ENCODE assay signal across 20 cellular contexts in genomic region chr15:63083046-63083445, GRCh38. TPM values are rescaled to one million over a fixed set of nuclear protein-coding genes. Genes with fewer than 3 reads are reported as not detected.
DNase-seq lines count a peak whose midpoint lies in the region; ATAC-seq and TF ChIP-seq lines count a peak whose summit lies in the region.
"Had no signal": no experiment of that assay in that cellular context is flagged by ENCODE, and none has a peak within 500 bp of the region (broad histone marks: within the 10 kb centered on the region; RNA-seq: fewer than 3 reads in every experiment).

No MANE protein-coding gene starts in this region.

- H2BK15ac ChIP-seq in H9 (ENCODE audit: low read depth, low read length): no peak overlapping the region

- DNase-seq in H9 (peak; percentile 47), amniotic epithelial cell (ENCODE audit: low read depth) (peak; percentile 53), trophoblast cell (peak; percentile 43 to 53), dorsolateral prefrontal cortex (no peak)
- no peak for DNase-seq in stimulated activated CD4-positive, alpha-beta T cell treated with anti-CD3 and anti-CD28 coated beads, Interleukin-4, amount 100 ng/mL, for 4 hours
- DNase-seq in CD8-positive, alpha-beta T cell: no peak
- DNase-seq: activated naive CD8-positive, alpha-beta T cell treated with anti-CD3 and anti-CD28 coated beads for 36 hours; CD4-positive, alpha-beta memory T cell; effector CD8-positive, alpha-beta T cell; esophagus squamous epithelium; GM23248; Kasumi-1; NCI-H1092; NCI-H2029; stimulated activated naive B cell treated with anti-CD40 and anti-IgM and Interleukin-4, amounts not matched to agents 10 μg/mL and 1 μg/mL and 100 μg/mL, for 72 hours; thyroid gland had no signal

- peaks cover 64 to 66% of the 10 kb centered on the region in 2 experiments for H3K4me1 Mint-ChIP-seq in H9
- H3K4me1 Mint-ChIP-seq in CD8-positive, alpha-beta T cell (ENCODE audit: low read depth): no peaks in the 10 kb centered on the region
- H3K4me1 Mint-ChIP-seq: activated naive CD8-positive, alpha-beta T cell treated with anti-CD3 and anti-CD28 coated beads for 36 hours; CD4-positive, alpha-beta memory T cell; stimulated activated naive B cell treated with anti-CD40 and anti-IgM and Interleukin-4, amounts not matched to agents 10 μg/mL and 1 μg/mL and 100 μg/mL, for 72 hours had no signal

- TF ChIP-seq CTCF in H9 (conservative IDR thresholded peaks at IDR 0.05) (no peak), dorsolateral prefrontal cortex (IDR thresholded peaks at IDR 0.05 in 54 of 56, conservative IDR thresholded peaks at IDR 0.05 in 2 of 56; ENCODE audit: low read depth in 1 of 56, partially characterized antibody in 56 of 56) (no peak)
- no peak for TF ChIP-seq CTCF in CD8-positive, alpha-beta T cell (IDR thresholded peaks at IDR 0.05)

- no peaks in the 10 kb centered on the region for H3K9me3 ChIP-seq in H9 (ENCODE audit: control insufficient read depth, low read depth, low read length)
- H3K9me3 ChIP-seq in iPS-15b (ENCODE audit: control insufficient read depth, insufficient read depth, low read length): no peaks in the 10 kb centered on the region
- peaks cover 2% of the 10 kb centered on the region for H3K9me3 ChIP-seq in trophoblast cell (ENCODE audit: insufficient read depth, low read depth, low read length)
- no peaks in the 10 kb centered on the region for H3K9me3 ChIP-seq in CD8-positive, alpha-beta T cell (ENCODE audit: low read length)
- H3K9me3 ChIP-seq: esophagus squamous epithelium, thyroid gland had no signal

- H3K23ac ChIP-seq in H9 (ENCODE audit: insufficient read length, low read depth, low read length): no peak overlapping the region
- no peak overlapping the region for H3K23ac ChIP-seq in trophoblast cell (ENCODE audit: low read length)

- peak overlapping the region; percentile 6 for H2BK20ac ChIP-seq in H9 (ENCODE audit: low read depth, low read length, poor library complexity, severe bottlenecking)

- peak overlapping the region; percentile 3 for H2BK12ac ChIP-seq in H9 (ENCODE audit: insufficient read length, low read depth, low read length)
- H2BK12ac ChIP-seq in trophoblast cell (ENCODE audit: low read length): peak overlapping the region; percentile 43

- H3K27ac ChIP-seq in H9 (ENCODE audit: insufficient read length, low read depth, low read length): peak overlapping the region; percentile 68
- H3K27ac ChIP-seq in trophoblast cell (ENCODE audit: low read depth, low read length): peak overlapping the region; percentile 49
- no peak overlapping the region for H3K27ac ChIP-seq in dorsolateral prefrontal cortex
- H3K27ac ChIP-seq in CD8-positive, alpha-beta T cell (ENCODE audit: low read depth, low read length): no peak overlapping the region
- H3K27ac ChIP-seq: esophagus squamous epithelium, GM23248, parathyroid adenoma, thyroid gland had no signal

- intact Hi-C loops in dorsolateral prefrontal cortex (cut with DNase I): no loop called here
- intact Hi-C loops in CD8-positive, alpha-beta T cell (cut with DNase I, micrococcal nuclease): no loop called here

- H2AFZ ChIP-seq in H9 (ENCODE audit: low read length): no peak overlapping the region
- no peak overlapping the region for H2AFZ ChIP-seq in trophoblast cell (ENCODE audit: insufficient read depth, low read length, poor library complexity)
- H2AFZ ChIP-seq: GM23248, parathyroid adenoma had no signal

- no peak overlapping the region for H3K56ac ChIP-seq in H9 (ENCODE audit: insufficient read length, low read depth, low read length)

- H3K4me2 ChIP-seq in H9 (ENCODE audit: insufficient read depth, insufficient read length, low read length): no peak overlapping the region
- H3K4me2 ChIP-seq in trophoblast cell (ENCODE audit: low read length): no peak overlapping the region

- H2BK5ac ChIP-seq in H9 (ENCODE audit: insufficient read length, low read length) (no peak overlapping the region), trophoblast cell (ENCODE audit: low read depth, low read length, poor library complexity) (peak overlapping the region; percentile 9)

- H3K27ac Mint-ChIP-seq in H9: peak overlapping the region; percentile 60 to 95 (median 83); a peak in 6 of 7 replicates
- no peak overlapping the region for H3K27ac Mint-ChIP-seq in CD8-positive, alpha-beta T cell
- H3K27ac Mint-ChIP-seq: activated naive CD8-positive, alpha-beta T cell treated with anti-CD3 and anti-CD28 coated beads for 36 hours; activated T-helper 1 cell treated with anti-CD3 and anti-CD28 coated beads, Interleukin-12 subunit alpha, Interleukin-12 subunit beta, Interleukin-2, Interleukin-4 antibody, amounts not matched to agents 30 ng/mL and 10 ng/mL and 1 ng/mL, durations not matched to agents 14 hours and 24 hours and 36 hours; stimulated activated naive B cell treated with anti-CD40 and anti-IgM and Interleukin-4, amounts not matched to agents 10 μg/mL and 1 μg/mL and 100 μg/mL, for 72 hours had no signal

- POLR2A ChIA-PET in CD8-positive, alpha-beta T cell (lab: Charles Lee): no interaction called here

- H4K8ac ChIP-seq in H9 (replicated peaks; ENCODE audit: insufficient read length, low read depth, low read length) (no peak overlapping the region), trophoblast cell (ENCODE audit: low read depth, low read length) (peak overlapping the region; percentile 50)

- H3K79me1 ChIP-seq in H9 (ENCODE audit: insufficient read depth, low read depth, low read length, poor library complexity, severe bottlenecking): no peaks in the 10 kb centered on the region
- H3K79me1 ChIP-seq in trophoblast cell (ENCODE audit: low read length): peaks cover 17% of the 10 kb centered on the region

- no peaks in the 10 kb centered on the region for H3K27me3 Mint-ChIP-seq in H9 (ENCODE audit: low read depth)
- H3K27me3 Mint-ChIP-seq in CD8-positive, alpha-beta T cell (ENCODE audit: low read depth): peaks cover 9% of the 10 kb centered on the region

- H3K4me1 ChIP-seq in H9 (ENCODE audit: insufficient read depth, low read length): peaks cover 16% of the 10 kb centered on the region; the same call in 1 of the 2 replicates
- peaks cover 33% of the 10 kb centered on the region for H3K4me1 ChIP-seq in iPS-15b (ENCODE audit: control insufficient read depth, insufficient read depth, low read length)
- peaks cover 25 to 27% of the 10 kb centered on the region in 2 experiments for H3K4me1 ChIP-seq in trophoblast cell (ENCODE audit: control insufficient read depth in 1 of 2, insufficient read depth in 2 of 2, low read length in 2 of 2)
- no peaks in the 10 kb centered on the region for H3K4me1 ChIP-seq in CD8-positive, alpha-beta T cell (ENCODE audit: insufficient read depth, low read length)
- H3K4me1 ChIP-seq: esophagus squamous epithelium, parathyroid adenoma had no signal

- no peak overlapping the region for H3K4me3 Mint-ChIP-seq in H9
- H3K4me3 Mint-ChIP-seq in CD8-positive, alpha-beta T cell: no peak overlapping the region
- H3K4me3 Mint-ChIP-seq: activated naive CD8-positive, alpha-beta T cell treated with anti-CD3 and anti-CD28 coated beads for 36 hours; activated T-helper 1 cell treated with anti-CD3 and anti-CD28 coated beads, Interleukin-12 subunit alpha, Interleukin-12 subunit beta, Interleukin-2, Interleukin-4 antibody, amounts not matched to agents 30 ng/mL and 10 ng/mL and 1 ng/mL, durations not matched to agents 14 hours and 24 hours and 36 hours; CD4-positive, alpha-beta memory T cell; stimulated activated naive B cell treated with anti-CD40 and anti-IgM and Interleukin-4, amounts not matched to agents 10 μg/mL and 1 μg/mL and 100 μg/mL, for 72 hours had no signal

- H4K91ac ChIP-seq in H9 (ENCODE audit: insufficient read length, low read depth, low read length) (no peak overlapping the region), trophoblast cell (ENCODE audit: low read depth, low read length) (peak overlapping the region; percentile 71)

- no peak overlapping the region for H4K12ac ChIP-seq in trophoblast cell (ENCODE audit: low read depth, low read length)

- no peak overlapping the region for H3K9ac ChIP-seq in H9 (ENCODE audit: extremely low read depth, insufficient read length, low read length)
- peak overlapping the region; percentile 3 for H3K9ac ChIP-seq in iPS-15b (ENCODE audit: low read depth, low read length)
- no peak overlapping the region for H3K9ac ChIP-seq in trophoblast cell (ENCODE audit: low read length)
- H3K9ac ChIP-seq: GM23248, parathyroid adenoma had no signal

- peak overlapping the region; percentile 45 for H3K18ac ChIP-seq in H9 (ENCODE audit: insufficient read length, low read depth, low read length)
- no peak overlapping the region for H3K18ac ChIP-seq in trophoblast cell (ENCODE audit: low read length)

- H3K27me3 ChIP-seq in H9 (ENCODE audit: insufficient read depth, low read length) (no peaks in the 10 kb centered on the region), iPS-15b (ENCODE audit: control insufficient read depth, insufficient read depth, low read length) (no peaks in the 10 kb centered on the region), trophoblast cell (ENCODE audit: insufficient read depth, low read length) (no peaks in the 10 kb centered on the region), dorsolateral prefrontal cortex (peaks cover 0 to 6% (median 0%) of the 10 kb centered on the region in 45 donors)
- H3K27me3 ChIP-seq in CD8-positive, alpha-beta T cell (ENCODE audit: insufficient read depth, low read length): no peaks in the 10 kb centered on the region
- H3K27me3 ChIP-seq: thyroid gland had no signal

- H3T11ph ChIP-seq in H9 (ENCODE audit: low read length): no peak overlapping the region

- H3K9me3 Mint-ChIP-seq in H9: no peaks in the 10 kb centered on the region; a peak in 1 of 5 replicates
- H3K9me3 Mint-ChIP-seq in CD8-positive, alpha-beta T cell: no peaks in the 10 kb centered on the region
- H3K9me3 Mint-ChIP-seq: activated naive CD8-positive, alpha-beta T cell treated with anti-CD3 and anti-CD28 coated beads for 36 hours; activated T-helper 1 cell treated with anti-CD3 and anti-CD28 coated beads, Interleukin-12 subunit alpha, Interleukin-12 subunit beta, Interleukin-2, Interleukin-4 antibody, amounts not matched to agents 30 ng/mL and 10 ng/mL and 1 ng/mL, durations not matched to agents 14 hours and 24 hours and 36 hours; CD4-positive, alpha-beta memory T cell; stimulated activated naive B cell treated with anti-CD40 and anti-IgM and Interleukin-4, amounts not matched to agents 10 μg/mL and 1 μg/mL and 100 μg/mL, for 72 hours had no signal

- H4K5ac ChIP-seq in H9 (ENCODE audit: insufficient read length, low read depth, low read length): peak overlapping the region; percentile 29

- H4K20me1 ChIP-seq in H9 (ENCODE audit: control insufficient read depth, insufficient read depth, insufficient read length): no peaks in the 10 kb centered on the region

- CTCF ChIA-PET in CD8-positive, alpha-beta T cell (lab: Charles Lee): interaction anchor here (1.4 to 2.5 kb wide), 2 partner anchors 10 to 34 kb away, joined by 3 to 13 read pairs; no protein-coding TSS in a partner anchor

- ATAC-seq in HG02610 (IDR thresholded peaks at IDR 0.05; ENCODE audit: unreplicated experiment): no peak
- ATAC-seq in CD8-positive, alpha-beta T cell: no peak
- ATAC-seq: stimulated activated naive B cell treated with anti-CD40 and anti-IgM and Interleukin-4, amounts not matched to agents 10 μg/mL and 1 μg/mL and 100 μg/mL, for 72 hours had no signal

- H3K36me3 ChIP-seq in iPS-15b (ENCODE audit: control insufficient read depth, insufficient read depth, low read length) (no peaks in the 10 kb centered on the region), trophoblast cell (ENCODE audit: control insufficient read depth in 1 of 2, insufficient read depth in 2 of 2, low read length in 2 of 2) (no peaks in the 10 kb centered on the region)
- H3K36me3 ChIP-seq in CD8-positive, alpha-beta T cell (ENCODE audit: insufficient read depth, low read length): no peaks in the 10 kb centered on the region
- H3K36me3 ChIP-seq: esophagus squamous epithelium, thyroid gland had no signal

- H2AK5ac ChIP-seq in H9 (ENCODE audit: insufficient read length, low read length): no peak overlapping the region
- peak overlapping the region; percentile 6 for H2AK5ac ChIP-seq in trophoblast cell (ENCODE audit: low read length)

- WGBS in H9 (ENCODE audit: extremely low coverage, insufficient read length, low lambda C conversion rate): no CpG with 5 or more reads among the region's 12 CpGs
- no CpG with 5 or more reads among the region's 12 CpGs for WGBS in trophoblast cell (ENCODE audit: extremely low coverage, insufficient coverage, insufficient read length)

- no peaks in the 10 kb centered on the region; a peak in 2 of 7 replicates for H3K36me3 Mint-ChIP-seq in H9 (ENCODE audit: insufficient read depth in 1 of 3, low read depth in 3 of 3)
- no peaks in the 10 kb centered on the region for H3K36me3 Mint-ChIP-seq in CD8-positive, alpha-beta T cell
- H3K36me3 Mint-ChIP-seq: activated naive CD8-positive, alpha-beta T cell treated with anti-CD3 and anti-CD28 coated beads for 36 hours; CD4-positive, alpha-beta memory T cell; stimulated activated naive B cell treated with anti-CD40 and anti-IgM and Interleukin-4, amounts not matched to agents 10 μg/mL and 1 μg/mL and 100 μg/mL, for 72 hours had no signal

- H3K79me2 ChIP-seq in H9 (ENCODE audit: insufficient read depth, low read length) (no peaks in the 10 kb centered on the region), trophoblast cell (ENCODE audit: control insufficient read depth, insufficient read depth, low read length, poor library complexity) (peaks cover 1% of the 10 kb centered on the region)
- H3K79me2 ChIP-seq: parathyroid adenoma had no signal

- H2BK120ac ChIP-seq in H9 (ENCODE audit: low read depth, low read length, poor library complexity, severe bottlenecking) (no peak overlapping the region), trophoblast cell (ENCODE audit: insufficient read depth, low read length, poor library complexity) (no peak overlapping the region)

- no peak overlapping the region for H3K4me3 ChIP-seq in iPS-15b (ENCODE audit: low read depth, low read length)
- H3K4me3 ChIP-seq in trophoblast cell (ENCODE audit: low read depth, low read length): no peak overlapping the region
- no peak overlapping the region for H3K4me3 ChIP-seq in dorsolateral prefrontal cortex
- H3K4me3 ChIP-seq in CD8-positive, alpha-beta T cell (ENCODE audit: low read depth, low read length): no peak overlapping the region
- H3K4me3 ChIP-seq: esophagus squamous epithelium, GM23248, thyroid gland had no signal

- no peaks in the 10 kb centered on the region for H3K23me2 ChIP-seq in H9 (ENCODE audit: insufficient read length, low read depth, low read length, poor library complexity, severe bottlenecking)

- H3K14ac ChIP-seq in H9 (ENCODE audit: insufficient read depth, low read length) (peak overlapping the region; percentile 74), trophoblast cell (ENCODE audit: low read length) (no peak overlapping the region)

- H3K4ac ChIP-seq in H9 (ENCODE audit: low read depth, low read length): no peak overlapping the region
- H3K4ac ChIP-seq in trophoblast cell (ENCODE audit: low read depth, low read length): peak overlapping the region; percentile 9

RNA-seq across cellular contexts. Expression of gene LACTB, which starts 38.6 kb away (rescaled TPM):
- 10.3 and 10.6 TPM in 2 replicates for total RNA-seq in H9 (2021)
- polyA plus RNA-seq in trophoblast cell (2013): 24.4 and 24.9 TPM in 2 replicates
- total RNA-seq in dorsolateral prefrontal cortex: 10 to 100 TPM in 70 of 120 experiments, 1 to 10 TPM in 50; 6.5 to 17.1 (median 10.3) TPM
- 1 to 10 TPM; 8.8 to 9.6 TPM for total RNA-seq in CD8-positive, alpha-beta T cell

RNA-seq across cellular contexts. Expression of gene TPM1, which starts 40.5 kb away (rescaled TPM):
- total RNA-seq in H9 (2021) (731 and 748 TPM in 2 replicates), dorsolateral prefrontal cortex (100 to 1,000 TPM in 115 of 120 experiments, 10 to 100 TPM in 5; 59.9 to 249 (median 139) TPM)
- 3,520 and 3,660 TPM in 2 replicates for polyA plus RNA-seq in trophoblast cell (2013)
- total RNA-seq in CD8-positive, alpha-beta T cell: 1 to 10 TPM; 8.6 to 9.4 TPM

Comparison
In these comparisons a context has a peak if more than half of its experiments do, and no peak if none do; other contexts are left out.
1. DNase-seq: peak in H9 (single experiment), amniotic epithelial cell (single experiment) and trophoblast cell (2 of 2); none in dorsolateral prefrontal cortex (0 of 10), stimulated activated CD4-positive, alpha-beta T cell treated with anti-CD3 and anti-CD28 coated beads, Interleukin-4, amount 100 ng/mL, for 4 hours (0 of 2) and CD8-positive, alpha-beta T cell (0 of 7).
2. H3K27ac ChIP-seq: peak in H9 (single experiment) and trophoblast cell (single experiment); none in dorsolateral prefrontal cortex (0 of 59) and CD8-positive, alpha-beta T cell (single experiment).
3. RNA of gene TPM1, which starts 40.5 kb away (total RNA-seq): 731 to 748 TPM in H9 and 59.9 to 249 TPM in dorsolateral prefrontal cortex; 8.6 to 9.4 TPM in CD8-positive, alpha-beta T cell; every median in the first group is over 4 times any median in the second.